In genomic region chr4:128428397-128428796, GRCh38 we compare ENCODE assay signal across 16 cellular contexts.
A peak's percentile ranks its signal among the peaks of the same experiment; 100 is the strongest.
DNase-seq lines count a peak whose midpoint lies in the region; ATAC-seq and TF ChIP-seq lines count a peak whose summit lies in the region.
"Had no signal": no experiment of that assay in that cellular context is flagged by ENCODE, and none has a peak within 500 bp of the region (broad histone marks: within the 10 kb centered on the region; RNA-seq: fewer than 3 reads in every experiment).

No MANE protein-coding gene starts in this region.

- no peaks in the 10 kb centered on the region for H3K36me3 ChIP-seq in GM23248 (ENCODE audit: low read depth)
- no peaks in the 10 kb centered on the region for H3K36me3 ChIP-seq in psoas muscle (ENCODE audit: insufficient read depth in 1 of 2, low read depth in 1 of 2)
- H3K36me3 ChIP-seq: BLaER1, neural progenitor cell, transverse colon had no signal

- H3K4me2 ChIP-seq in GM23248 (ENCODE audit: unreplicated experiment) = no peak overlapping the region
- H3K4me2 ChIP-seq: BLaER1, neural progenitor cell had no signal

- H3K9ac ChIP-seq in GM23248 = no peak overlapping the region
- H3K9ac ChIP-seq: BLaER1, neural progenitor cell had no signal

- no peak for DNase-seq in GM23248
- no peak for DNase-seq in RWPE1 (ENCODE audit: low spot score)
- no peak for DNase-seq in epithelial cell of proximal tubule (ENCODE audit: low read depth)
- DNase-seq in psoas muscle = no peak
- DNase-seq in NAMALWA (ENCODE audit: low spot score) = no peak
- DNase-seq: activated naive CD4-positive, alpha-beta T cell treated with anti-CD3 and anti-CD28 coated beads for 36 hours; activated T-cell treated with anti-CD3 and anti-CD28 coated beads, Interleukin-2, amount 50 U/mL, for 4 hours; effector CD4-positive, alpha-beta T cell; NK-92 treated with Interleukin-12 subunit alpha and Interleukin-12 subunit beta, amount 100 ng/mL, for 24 hours; stimulated activated naive CD8-positive, alpha-beta T cell treated with anti-CD3 and anti-CD28 coated beads, Interleukin-15, Interleukin-2, amounts not matched to agents 100 U/mL and 50 U/mL, for 24 hours had no signal

- no peak overlapping the region for H3K4me3 ChIP-seq in GM23248
- peak overlapping the region; percentile 41 for H3K4me3 ChIP-seq in epithelial cell of proximal tubule (ENCODE audit: low read depth, low read length)
- H3K4me3 ChIP-seq in psoas muscle = peak overlapping the region; percentile 11
- H3K4me3 ChIP-seq: BLaER1, neural progenitor cell, transverse colon had no signal

- POLR2A ChIA-PET in RWPE1 (lab: Yijun Ruan, JAX; ENCODE audit: low non-redundant PET) = no interaction called here

- H3K9me2 ChIP-seq in GM23248 (ENCODE audit: insufficient read depth) = no peaks in the 10 kb centered on the region

- H3K27ac ChIP-seq in GM23248 = no peak overlapping the region
- H3K27ac ChIP-seq in RWPE1 = peak overlapping the region; percentile 50; the same call in 1 of the 2 replicates
- peak overlapping the region; percentile 46 for H3K27ac ChIP-seq in psoas muscle
- H3K27ac ChIP-seq: BLaER1, neural progenitor cell had no signal

- H3K27me3 ChIP-seq in GM23248 (replicated peaks; ENCODE audit: insufficient read depth) = no peaks in the 10 kb centered on the region
- H3K27me3 ChIP-seq in psoas muscle (ENCODE audit: insufficient read depth in 3 of 3, low read length in 2 of 3) = no peaks in the 10 kb centered on the region
- H3K27me3 ChIP-seq: BLaER1, neural progenitor cell, transverse colon had no signal

- CTCF ChIA-PET in RWPE1 (lab: Yijun Ruan, JAX) = interaction anchor here (0.6 to 1.0 kb wide), 9 partner anchors 12 to 748 kb away, joined by 3 to 7 read pairs (median 3); no protein-coding TSS in a partner anchor

- H2AFZ ChIP-seq in GM23248 = peak overlapping the region; percentile 50
- H2AFZ ChIP-seq: neural progenitor cell had no signal

- WGBS in GM23248 (ENCODE audit: low coverage in 1 of 2, low lambda C conversion rate in 2 of 2, missing lambda C conversion rate in 2 of 2), 2 experiments = 84 to 89% methylated on average over 3 of the region's 3 CpGs
- 96 to 99% (median 98%) methylated on average over 3 of the region's 3 CpGs for WGBS in psoas muscle, 3 donors

- ATAC-seq in psoas muscle (no peak), HG03571 (IDR thresholded peaks at IDR 0.05; ENCODE audit: unreplicated experiment) (no peak), GM21423 (IDR thresholded peaks at IDR 0.05; ENCODE audit: unreplicated experiment) (no peak)
- ATAC-seq: activated CD4-positive, CD25-positive, alpha-beta regulatory T cell treated with anti-CD3 and anti-CD28 coated beads, Interleukin-2, amount 50 U/mL, for 24 hours; activated T-cell treated with anti-CD3 and anti-CD28 coated beads, Interleukin-2, amount 50 U/mL, for 4 hours; stimulated activated naive CD8-positive, alpha-beta T cell treated with anti-CD3 and anti-CD28 coated beads, Interleukin-15, Interleukin-2, amounts not matched to agents 100 U/mL and 50 U/mL, for 24 hours had no signal

- in situ Hi-C loops in GM23248 (cut with MboI) = no loop called here

- H4K20me1 ChIP-seq in GM23248 (ENCODE audit: insufficient read depth) = no peaks in the 10 kb centered on the region
- H4K20me1 ChIP-seq: BLaER1 had no signal

- H3K4me1 ChIP-seq in GM23248 (ENCODE audit: insufficient read depth) (peaks cover 24% of the 10 kb centered on the region), psoas muscle (peaks cover 14% of the 10 kb centered on the region)
- H3K4me1 ChIP-seq: BLaER1, neural progenitor cell had no signal

- TF ChIP-seq CTCF in RWPE1 (conservative IDR thresholded peaks at IDR 0.05; ENCODE audit: low read depth) = no peak
- TF ChIP-seq CTCF in epithelial cell of proximal tubule (conservative IDR thresholded peaks at IDR 0.05; ENCODE audit: low read depth, low read length) = no peak
- no peak for TF ChIP-seq CTCF in psoas muscle (IDR thresholded peaks at IDR 0.05)

- intact Hi-C loops in psoas muscle (cut with DNase I) = loop anchor here in 1 of 2 donors (2.0 kb wide), 1 partner anchor 434 kb away; no protein-coding TSS in a partner anchor

- no peaks in the 10 kb centered on the region for H3K9me3 ChIP-seq in GM23248 (ENCODE audit: low read depth)
- no peaks in the 10 kb centered on the region for H3K9me3 ChIP-seq in psoas muscle
- H3K9me3 ChIP-seq: transverse colon had no signal

- no peaks in the 10 kb centered on the region for H3K79me2 ChIP-seq in GM23248 (ENCODE audit: insufficient read depth)

- peaks cover 22% of the 10 kb centered on the region for H3F3A ChIP-seq in GM23248 (ENCODE audit: insufficient read depth)
